ENCODE assay signal across 7 cellular contexts in genomic region chr11:67312187-67313021, GRCh38. TPM values are rescaled to one million over a fixed set of nuclear protein-coding genes. Genes with fewer than 3 reads are reported as not detected.
A peak's percentile ranks its signal among the peaks of the same experiment; 100 is the strongest.
DNase-seq lines count a peak whose midpoint lies in the region; TF ChIP-seq lines count a peak whose summit lies in the region.

No MANE protein-coding gene starts in this region.

- H3K36me3 ChIP-seq in hepatocyte (replicated peaks; ENCODE audit: insufficient read depth, low read depth) (no peaks in the 10 kb centered on the region), testis (ENCODE audit: low read depth, missing control alignments) (no peaks in the 10 kb centered on the region), esophagus muscularis mucosa (peaks cover 0 to 47% (median 40%) of the 10 kb centered on the region in 4 donors)

- H3K4me1 ChIP-seq in hepatocyte (ENCODE audit: insufficient read depth) (peaks cover 3% of the 10 kb centered on the region), testis (peaks cover 4% of the 10 kb centered on the region), esophagus muscularis mucosa (peaks cover 5 to 9% (median 6%) of the 10 kb centered on the region in 4 donors)

- H3K36me3 Mint-ChIP-seq in activated CD4-positive, alpha-beta memory T cell treated with anti-CD3 and anti-CD28 coated beads for 36 hours: no peaks in the 10 kb centered on the region

- no peaks in the 10 kb centered on the region for H3K79me2 ChIP-seq in hepatocyte

- POLR2A ChIA-PET in activated CD4-positive, alpha-beta memory T cell treated with anti-CD3 and anti-CD28 coated beads for 36 hours (lab: Charles Lee): interaction anchor here (0.6 kb wide), 1 partner anchor 456 kb away, joined by 3 read pairs; no protein-coding TSS in a partner anchor

- peaks cover 28% of the 10 kb centered on the region for H3K4me1 Mint-ChIP-seq in activated CD4-positive, alpha-beta memory T cell treated with anti-CD3 and anti-CD28 coated beads for 36 hours (ENCODE audit: low read depth)

- TF ChIP-seq EP300 in esophagus muscularis mucosa (IDR thresholded peaks at IDR 0.05): no peak

- H3K27me3 Mint-ChIP-seq in activated CD4-positive, alpha-beta memory T cell treated with anti-CD3 and anti-CD28 coated beads for 36 hours: no peaks in the 10 kb centered on the region

- H4K20me1 ChIP-seq in hepatocyte (ENCODE audit: insufficient read depth, poor library complexity, severe bottlenecking): no peaks in the 10 kb centered on the region

- H3K4me3 Mint-ChIP-seq in activated CD4-positive, alpha-beta memory T cell treated with anti-CD3 and anti-CD28 coated beads for 36 hours: no peak overlapping the region

- 76% methylated on average over 22 of the region's 22 CpGs for WGBS in hepatocyte (ENCODE audit: low lambda C conversion rate, missing lambda C conversion rate)
- WGBS in testis, 2 donors: 79 to 80% methylated on average over 15 to 22 of the region's 22 CpGs
- 75% methylated on average over 19 of the region's 22 CpGs for WGBS in esophagus muscularis mucosa

- H3K27ac ChIP-seq in hepatocyte (peak overlapping the region; percentile 76), testis (no peak overlapping the region), esophagus muscularis mucosa (replicated peaks in 1 of 4) (peak overlapping the region in 2 of 4 donors; percentile 13 to 14)

- H3K9me2 ChIP-seq in hepatocyte (replicated peaks; ENCODE audit: insufficient read depth): no peaks in the 10 kb centered on the region

- intact Hi-C loops in activated CD4-positive, alpha-beta memory T cell treated with anti-CD3 and anti-CD28 coated beads for 36 hours (cut with micrococcal nuclease): loop anchor here (10.0 kb wide), 1 partner anchor 228 kb away; no protein-coding TSS in a partner anchor
- intact Hi-C loops in testis (cut with DNase I; ENCODE audit: low total_unique reads): no loop called here
- intact Hi-C loops in esophagus muscularis mucosa (cut with DNase I): no loop called here

- H3K27ac Mint-ChIP-seq in activated CD4-positive, alpha-beta memory T cell treated with anti-CD3 and anti-CD28 coated beads for 36 hours: peak overlapping the region; percentile 83

- H3K9me3 ChIP-seq in hepatocyte (ENCODE audit: low read depth): no peaks in the 10 kb centered on the region
- no peaks in the 10 kb centered on the region for H3K9me3 ChIP-seq in testis
- H3K9me3 ChIP-seq in esophagus muscularis mucosa: no peaks in the 10 kb centered on the region

- H2AFZ ChIP-seq in hepatocyte: no peak overlapping the region

- no peak overlapping the region for H3K4me2 ChIP-seq in hepatocyte

- no peak for TF ChIP-seq CTCF in hepatocyte (IDR thresholded peaks at IDR 0.05; ENCODE audit: poor library complexity)
- TF ChIP-seq CTCF in testis (IDR thresholded peaks at IDR 0.05): no peak
- no peak for TF ChIP-seq CTCF in esophagus muscularis mucosa (IDR thresholded peaks at IDR 0.05)

- H3K4me3 ChIP-seq in hepatocyte (no peak overlapping the region), testis (no peak overlapping the region), esophagus muscularis mucosa (no peak overlapping the region)

- no peaks in the 10 kb centered on the region for H3K27me3 ChIP-seq in hepatocyte
- no peaks in the 10 kb centered on the region for H3K27me3 ChIP-seq in testis
- H3K27me3 ChIP-seq in esophagus muscularis mucosa: no peaks in the 10 kb centered on the region

- no peaks in the 10 kb centered on the region for H3K9me3 Mint-ChIP-seq in activated CD4-positive, alpha-beta memory T cell treated with anti-CD3 and anti-CD28 coated beads for 36 hours

- DNase-seq in NOMO-1 treated with dmso at 0.1 percent for 144 hours (lab: John Stamatoyannopoulos, UW; ENCODE audit: unreplicated experiment): peak; percentile 57
- peak; percentile 67 for DNase-seq in activated CD4-positive, alpha-beta memory T cell treated with anti-CD3 and anti-CD28 coated beads for 36 hours
- no peak for DNase-seq in hepatocyte (ENCODE audit: low spot score)
- DNase-seq in testis: peak; percentile 37
- no peak for DNase-seq in DMS79 treated with DMSO at 0.1 percent for 48 hours (lab: John Stamatoyannopoulos, UW)
- DNase-seq in NCI-H2227 treated with DMSO at 0.1 percent for 48 hours (lab: John Stamatoyannopoulos, UW): no peak
- DNase-seq in esophagus muscularis mucosa (ENCODE audit: extremely low spot score): no peak

- no peak for TF ChIP-seq POLR2A in testis (IDR thresholded peaks at IDR 0.05)
- no peak for TF ChIP-seq POLR2A in esophagus muscularis mucosa (IDR thresholded peaks at IDR 0.05; ENCODE audit: low read depth)

- CTCF ChIA-PET in activated CD4-positive, alpha-beta memory T cell treated with anti-CD3 and anti-CD28 coated beads for 36 hours (lab: Charles Lee): interaction anchor here (1.0 to 2.0 kb wide), 3 partner anchors 45 to 70 kb away, joined by 3 to 6 read pairs (median 4); no protein-coding TSS in a partner anchor

RNA-seq across cellular contexts. Expression of gene SSH3, which starts 9.1 kb away (rescaled TPM):
- total RNA-seq in activated CD4-positive, alpha-beta memory T cell treated with anti-CD3 and anti-CD28 coated beads for 36 hours: 10 to 100 TPM; 14.9 to 19.4 TPM
- total RNA-seq in hepatocyte (27.7 and 29.7 TPM in 2 replicates), testis (1 to 10 TPM; 6.9 to 9.8 TPM), esophagus muscularis mucosa (10 to 100 TPM; 28.2 to 51.5 (median 44.0) TPM)
- polyA plus RNA-seq in hepatocyte (49.5 and 66.4 TPM in 2 replicates), testis (ENCODE audit: insufficient read depth, low read depth, low replicate concordance) (8.6 TPM)

RNA-seq across cellular contexts. Expression of gene ANKRD13D, which starts 23.3 kb away (rescaled TPM):
- total RNA-seq in activated CD4-positive, alpha-beta memory T cell treated with anti-CD3 and anti-CD28 coated beads for 36 hours: 10 to 100 TPM; 85.9 to 89.4 TPM
- total RNA-seq in hepatocyte: 22.1 and 25.3 TPM in 2 replicates
- polyA plus RNA-seq in hepatocyte: 43.9 and 49.5 TPM in 2 replicates
- total RNA-seq in testis: 10 to 100 TPM; 66.2 to 73.3 TPM
- 32.8 TPM for polyA plus RNA-seq in testis (ENCODE audit: insufficient read depth, low read depth, low replicate concordance)
- total RNA-seq in esophagus muscularis mucosa: 10 to 100 TPM; 27.7 to 53.0 (median 39.5) TPM

RNA-seq across cellular contexts. Expression of gene POLD4, which starts 40.9 kb away (rescaled TPM):
- 10 to 100 TPM; 62.0 to 67.4 TPM for total RNA-seq in activated CD4-positive, alpha-beta memory T cell treated with anti-CD3 and anti-CD28 coated beads for 36 hours
- 69.8 and 74.4 TPM in 2 replicates for total RNA-seq in hepatocyte
- 97.4 and 117 TPM in 2 replicates for polyA plus RNA-seq in hepatocyte
- total RNA-seq in testis: 10 to 100 TPM; 53.8 to 59.1 TPM
- polyA plus RNA-seq in testis (ENCODE audit: insufficient read depth, low read depth, low replicate concordance): 54.6 TPM
- 100 to 1,000 TPM in 1 of 4 donors, 10 to 100 TPM in 3; 77.2 to 106 (median 83.1) TPM for total RNA-seq in esophagus muscularis mucosa

RNA-seq across cellular contexts. Expression of gene GRK2, which starts 46.1 kb away (rescaled TPM):
- total RNA-seq in activated CD4-positive, alpha-beta memory T cell treated with anti-CD3 and anti-CD28 coated beads for 36 hours: 100 to 1,000 TPM; 273 to 279 TPM
- total RNA-seq in hepatocyte (41.4 and 57.3 TPM in 2 replicates), testis (10 to 100 TPM; 64.3 to 87.6 TPM), esophagus muscularis mucosa (10 to 100 TPM; 46.9 to 68.8 (median 59.5) TPM)
- polyA plus RNA-seq in hepatocyte (59.6 and 64.1 TPM in 2 replicates), testis (ENCODE audit: insufficient read depth, low read depth, low replicate concordance) (45.6 TPM)

Comparison
In these comparisons a context has a peak if more than half of its experiments do, and no peak if none do; other contexts are left out.
1. DNase-seq: peak in NOMO-1 treated with dmso at 0.1 percent for 144 hours (single experiment), activated CD4-positive, alpha-beta memory T cell treated with anti-CD3 and anti-CD28 coated beads for 36 hours (single experiment) and testis (single experiment); none in hepatocyte (single experiment), DMS79 treated with DMSO at 0.1 percent for 48 hours (single experiment), NCI-H2227 treated with DMSO at 0.1 percent for 48 hours (single experiment) and esophagus muscularis mucosa (single experiment).